In genomic region chr4:6419452-6420028, GRCh38 we compare ENCODE assay signal across 22 cellular contexts. TPM values are rescaled to one million over a fixed set of nuclear protein-coding genes. Genes with fewer than 3 reads are reported as not detected.
DNase-seq lines count a peak whose midpoint lies in the region; FAIRE-seq and TF ChIP-seq lines count a peak whose summit lies in the region.
"Had no signal": no experiment of that assay in that cellular context is flagged by ENCODE, and none has a peak within 500 bp of the region (broad histone marks: within the 10 kb centered on the region; RNA-seq: fewer than 3 reads in every experiment).

No MANE protein-coding gene starts in this region.

- no peaks in the 10 kb centered on the region for H3K9me3 ChIP-seq in HEK293 (ENCODE audit: control insufficient read depth, insufficient read depth, low read depth, low read length)
- H3K9me3 ChIP-seq in kidney (ENCODE audit: control insufficient read depth in 1 of 2, low read length in 2 of 2), result no peaks in the 10 kb centered on the region
- H3K9me3 ChIP-seq: lower lobe of right lung, pancreas, SJSA1 had no signal

- intact Hi-C loops in kidney (cut with DNase I), result no loop called here

- TF ChIP-seq CTCF in HEK293 (tag by site-specific recombination; IDR thresholded peaks at IDR 0.05), result no peak
- TF ChIP-seq CTCF in kidney (IDR thresholded peaks at IDR 0.05; ENCODE audit: borderline replicate concordance, extremely low read depth, insufficient read depth), result no peak

- POLR2A ChIA-PET in HEK293 (lab: Yijun Ruan, JAX), result no interaction called here
- POLR2A ChIA-PET in HEK293T (lab: Yijun Ruan, JAX), result no interaction called here

- CTCF ChIA-PET in HEK293 (lab: Yijun Ruan, JAX), result no interaction called here
- CTCF ChIA-PET in HEK293T (lab: Yijun Ruan, JAX), result no interaction called here

- H3K4me3 ChIP-seq in HEK293 (ENCODE audit: low read depth, low read length) (no peak overlapping the region), kidney (ENCODE audit: low read length in 2 of 2) (no peak overlapping the region)
- H3K4me3 ChIP-seq: BLaER1, lower lobe of right lung, pancreas, SJSA1 had no signal

- H3K36me3 ChIP-seq in HEK293 (ENCODE audit: control insufficient read depth in 2 of 2, insufficient read depth in 1 of 2, low read length in 2 of 2) (peaks cover 0 to 3% of the 10 kb centered on the region in 2 experiments; a peak in 1 of 3 replicates), kidney (ENCODE audit: control insufficient read depth in 1 of 2, insufficient read depth in 2 of 2, low read length in 2 of 2) (no peaks in the 10 kb centered on the region)
- H3K36me3 ChIP-seq: BLaER1, lower lobe of right lung, pancreas, SJSA1 had no signal

- no peaks in the 10 kb centered on the region for H3K4me1 ChIP-seq in HEK293 (ENCODE audit: control insufficient read depth, insufficient read depth, low read length)
- H3K4me1 ChIP-seq in kidney (ENCODE audit: control insufficient read depth in 1 of 2, insufficient read depth in 1 of 2, low read depth in 1 of 2, low read length in 2 of 2), result no peaks in the 10 kb centered on the region
- H3K4me1 ChIP-seq: lower lobe of right lung, pancreas, SJSA1 had no signal

- H3K27ac ChIP-seq in HEK293 (ENCODE audit: extremely low read depth, low read depth, low read length) (no peak overlapping the region), kidney (ENCODE audit: low read depth in 2 of 2, low read length in 2 of 2) (no peak overlapping the region)
- H3K27ac ChIP-seq: BLaER1, lower lobe of right lung, pancreas, SJSA1, VCaP had no signal

- no peak for FAIRE-seq in kidney (lab: Jason Lieb, UNC)
- FAIRE-seq: G401.6, pancreas had no signal

- H3K9ac ChIP-seq in kidney (ENCODE audit: low read length in 2 of 2), result no peak overlapping the region
- H3K9ac ChIP-seq: BLaER1 had no signal

- peak; percentile 24 for DNase-seq in amniotic epithelial cell (ENCODE audit: low read depth)
- peak; percentile 22 for DNase-seq in kidney
- DNase-seq in superior temporal gyrus (ENCODE audit: extremely low spot score), result peak; percentile 74
- DNase-seq in HEK293T (ENCODE audit: extremely low spot score), result no peak
- no peak for DNase-seq in COLO829 (ENCODE audit: low spot score)
- DNase-seq in islet precursor cell, result no peak
- DNase-seq: activated CD4-positive, alpha-beta T cell treated with anti-CD3 and anti-CD28 coated beads, Interleukin-2, amount 50 U/mL, for 1 hour; activated CD8-positive, alpha-beta memory T cell treated with anti-CD3 and anti-CD28 coated beads, Interleukin-2, amount 50 U/mL, for 48 hours; activated effector memory CD4-positive, alpha-beta T cell treated with Interleukin-2 at 50 U/mL for 16 hours; erythroblast; glutamatergic neuron; lower lobe of right lung; NCI-H1105; NCI-H526 treated with DMSO at 0.1 percent for 48 hours; stimulated activated naive CD4-positive, alpha-beta T cell treated with Interleukin-2 at 50 U/mL for 16 hours had no signal

TF ChIP-seq in HEK293, 187 proteins besides CTCF, POLR2A, EP300 and RAD21:
- TF ChIP-seq OSR2 (tag by site-specific recombination; IDR thresholded peaks at IDR 0.05), result 0 out of 2 replicates have a peak, but pooled peaks have one; percentile 30
- no peak for TF ChIP-seq ZNF2 (tag by site-specific recombination; IDR thresholded peaks at IDR 0.05)
- TF ChIP-seq ZFHX2 (tag by site-specific recombination; conservative IDR thresholded peaks at IDR 0.05), result peak; percentile 24; the same call in 1 of the 2 replicates

TF ChIP-seq in HEK293T, 16 proteins besides CTCF, POLR2A, EP300 and RAD21:
- TF ChIP-seq HDGF (IDR thresholded peaks at IDR 0.05; ENCODE audit: borderline replicate concordance), result no peak
- TF ChIP-seq SUZ12 (IDR thresholded peaks at IDR 0.05), result no peak
- TF ChIP-seq FOXM1 (IDR thresholded peaks at IDR 0.05; ENCODE audit: borderline replicate concordance), result no peak
- TF ChIP-seq LEF1 (IDR thresholded peaks at IDR 0.05; ENCODE audit: borderline replicate concordance), result no peak
- no peak for TF ChIP-seq ELF4 (IDR thresholded peaks at IDR 0.05)
- TF ChIP-seq L3MBTL2 (conservative IDR thresholded peaks at IDR 0.05), result no peak
- TF ChIP-seq SP1 (IDR thresholded peaks at IDR 0.05), result no peak
- TF ChIP-seq FOXK2 (IDR thresholded peaks at IDR 0.05), result no peak

RNA-seq across cellular contexts. Expression of gene PPP2R2C, which starts 52.9 kb away (rescaled TPM):
- 0.82 TPM for total RNA-seq in kidney
- 0.39 TPM for polyA plus RNA-seq in kidney (ENCODE audit: insufficient read depth, low read depth, low replicate concordance)
- total RNA-seq: lower lobe of right lung, OCI-LY7, SJSA1 had no signal

Comparison
In these comparisons a context has a peak if more than half of its experiments do, and no peak if none do; other contexts are left out.
1. DNase-seq: peak in amniotic epithelial cell (single experiment), kidney (single experiment) and superior temporal gyrus (single experiment); none in HEK293T (single experiment), COLO829 (single experiment) and islet precursor cell (single experiment).